8 cellular contexts compared by ENCODE assay signal in the genomic region with DNA sequence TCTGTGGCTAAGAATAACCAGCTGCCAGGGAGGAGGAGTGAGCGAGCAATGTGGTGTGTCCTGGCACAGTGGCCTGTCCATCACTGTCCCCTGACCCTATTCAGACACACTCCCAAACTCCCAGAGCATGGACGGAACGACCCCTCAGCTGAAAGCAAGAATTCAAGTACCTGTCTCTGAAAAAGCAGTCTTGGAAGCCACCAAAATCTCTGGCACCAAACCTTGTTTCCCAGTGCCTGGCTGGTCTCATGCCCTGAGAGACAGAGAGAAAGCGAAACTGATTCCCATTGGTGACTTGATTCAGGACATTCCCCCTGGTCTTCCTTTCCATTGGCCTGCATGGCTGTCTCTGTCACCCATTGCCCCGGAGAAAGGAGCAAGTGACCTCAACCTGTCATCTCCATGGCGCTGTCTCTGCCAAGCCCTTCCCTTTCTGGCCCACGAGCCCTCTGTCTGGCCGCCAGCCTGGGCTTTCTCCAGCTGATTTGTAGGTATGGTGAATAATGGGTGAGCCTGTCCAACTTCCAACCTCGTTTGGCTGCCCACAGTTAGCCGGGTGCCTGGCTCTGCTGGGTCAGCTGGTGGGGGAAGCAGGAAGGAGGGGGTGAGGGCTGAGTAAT. TPM values are rescaled to one million over a fixed set of nuclear protein-coding genes. Genes with fewer than 3 reads are reported as not detected.
DNase-seq lines count a peak whose midpoint lies in the region; ATAC-seq and TF ChIP-seq lines count a peak whose summit lies in the region.

A gene with protein sequence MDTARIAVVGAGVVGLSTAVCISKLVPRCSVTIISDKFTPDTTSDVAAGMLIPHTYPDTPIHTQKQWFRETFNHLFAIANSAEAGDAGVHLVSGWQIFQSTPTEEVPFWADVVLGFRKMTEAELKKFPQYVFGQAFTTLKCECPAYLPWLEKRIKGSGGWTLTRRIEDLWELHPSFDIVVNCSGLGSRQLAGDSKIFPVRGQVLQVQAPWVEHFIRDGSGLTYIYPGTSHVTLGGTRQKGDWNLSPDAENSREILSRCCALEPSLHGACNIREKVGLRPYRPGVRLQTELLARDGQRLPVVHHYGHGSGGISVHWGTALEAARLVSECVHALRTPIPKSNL (minus strand): TSS at position 279 of the 620 bp plus-strand sequence. CDS start 2,113 bp downstream, outside the sequence.

- peak; percentile 43 for ATAC-seq in HG03108 (IDR thresholded peaks at IDR 0.05; ENCODE audit: unreplicated experiment)
- ATAC-seq in left cardiac atrium = peak; percentile 95

- peak; percentile 82 for DNase-seq in left cardiac atrium
- peak; percentile 74 for DNase-seq in renal cortical epithelial cell (ENCODE audit: low read depth)
- no peak for DNase-seq in NCI-H1694 treated with DMSO at 0.1 percent for 48 hours (lab: John Stamatoyannopoulos, UW)
- no peak for DNase-seq in HuH-7.5 (ENCODE audit: low spot score)
- no peak for DNase-seq in iPS-NIHi11 (ENCODE audit: low spot score)
- no peak for DNase-seq in COLO668 (lab: John Stamatoyannopoulos, UW; ENCODE audit: unreplicated experiment)

- intact Hi-C loops in left cardiac atrium (cut with DNase I) = no loop called here

- peak within 1 kb of the TSS; percentile 21 for H3K27ac ChIP-seq in VCaP

- TF ChIP-seq CTCF in VCaP (conservative IDR thresholded peaks at IDR 0.05) = no peak

RNA-seq across cellular contexts. Expression of the gene that starts here (rescaled TPM):
- total RNA-seq in left cardiac atrium (10 to 100 TPM in 1 of 2 donors, 1 to 10 TPM in 1; 7.9 to 12.9 TPM), renal cortical epithelial cell (4.8 and 7.3 TPM in 2 replicates)

Comparison
In these comparisons a context has a peak if more than half of its experiments do, and no peak if none do; other contexts are left out.
1. DNase-seq: peak in left cardiac atrium (single experiment) and renal cortical epithelial cell (single experiment); none in NCI-H1694 treated with DMSO at 0.1 percent for 48 hours (single experiment), HuH-7.5 (single experiment), iPS-NIHi11 (single experiment) and COLO668 (single experiment).